ENCODE assay signal across 23 cellular contexts in the genomic region with DNA sequence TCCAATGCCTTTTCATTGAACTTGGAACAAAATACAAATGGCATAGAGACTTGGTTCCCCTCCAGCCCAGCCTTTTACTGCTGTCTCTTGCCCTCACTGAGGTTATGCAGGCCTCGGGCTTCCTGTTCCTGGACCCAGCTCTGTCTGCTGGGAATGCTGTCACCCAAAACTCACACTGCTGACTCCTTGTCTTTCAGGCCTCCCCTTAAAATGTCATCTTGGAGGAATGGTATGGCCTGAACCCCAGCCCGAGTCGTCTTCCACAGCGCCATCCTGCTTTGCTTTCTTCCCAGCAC.
"Had no signal": no experiment of that assay in that cellular context is flagged by ENCODE, and none has a peak within 500 bp of the region (broad histone marks: within the 10 kb centered on the region; RNA-seq: fewer than 3 reads in every experiment).

No MANE protein-coding gene starts in this region.

- H3K4me3 Mint-ChIP-seq: activated naive CD8-positive, alpha-beta T cell; activated T-cell treated with anti-CD3 and anti-CD28 coated beads, Interleukin-2, amount 50 U/mL, for 24 hours; central memory CD8-positive, alpha-beta T cell; natural killer cell treated with Interleukin-12 subunit alpha and Interleukin-12 subunit beta and Interleukin-15 and Interleukin-18, amount 100 ng/mL, for 72 hours had no signal

- DNase-seq: activated CD4-positive, alpha-beta T cell treated with anti-CD3 and anti-CD28 coated beads, Interleukin-2, amount 50 U/mL, for 1 hour; activated CD4-positive, CD25-positive, alpha-beta regulatory T cell treated with anti-CD3 and anti-CD28 coated beads, Interleukin-2, amount 50 U/mL, for 72 hours; activated naive CD4-positive, alpha-beta T cell; activated T-cell treated with anti-CD3 and anti-CD28 coated beads, Interleukin-2, amount 50 U/mL, for 24 hours; adrenal gland; brain microvascular endothelial cell; foreskin keratinocyte; kidney; midbrain; right lobe of liver; stimulated activated CD4-positive, alpha-beta T cell treated with anti-CD3 and anti-CD28 coated beads, Interleukin-15, amount 100 ng/mL, for 24 hours; stimulated activated CD8-positive, alpha-beta memory T cell treated with anti-CD3 and anti-CD28 coated beads, Interleukin-4, amount 100 ng/mL, for 48 hours; upper lobe of right lung had no signal

- ATAC-seq: foreskin keratinocyte; left lobe of liver; natural killer cell treated with Interleukin-12 subunit alpha and Interleukin-12 subunit beta and Interleukin-15 and Interleukin-18, amount 100 ng/mL, for 72 hours; right lobe of liver; SK-N-SH treated with all-trans-retinoic acid at 6 μM for 48 hours; upper lobe of right lung had no signal

- H3K27ac Mint-ChIP-seq: activated naive CD8-positive, alpha-beta T cell; activated T-cell treated with anti-CD3 and anti-CD28 coated beads, Interleukin-2, amount 50 U/mL, for 24 hours; activated T-helper 2 cell treated with anti-CD3 and anti-CD28 coated beads, Interferon-gamma antibody, Interleukin-2, Interleukin-4, amounts not matched to agents 10 μg/mL and 5 μg/mL and 100 μg/mL, durations not matched to agents 14 hours and 24 hours and 36 hours; natural killer cell treated with Interleukin-12 subunit alpha and Interleukin-12 subunit beta and Interleukin-15 and Interleukin-18, amount 100 ng/mL, for 72 hours had no signal

- H3K36me3 Mint-ChIP-seq: activated naive CD8-positive, alpha-beta T cell; natural killer cell treated with Interleukin-12 subunit alpha and Interleukin-12 subunit beta and Interleukin-15 and Interleukin-18, amount 100 ng/mL, for 72 hours had no signal

- H3K27ac ChIP-seq: adrenal gland, ascending aorta, brain microvascular endothelial cell, foreskin keratinocyte, parathyroid adenoma, right lobe of liver, thoracic aorta, upper lobe of right lung had no signal

- H3K4me3 ChIP-seq: adrenal gland, ascending aorta, right lobe of liver, smooth muscle cell, thoracic aorta, upper lobe of right lung had no signal

- H3K36me3 ChIP-seq: adrenal gland, ascending aorta, brain microvascular endothelial cell, right lobe of liver, thoracic aorta, upper lobe of right lung had no signal

- H3K9me3 Mint-ChIP-seq: activated T-cell treated with anti-CD3 and anti-CD28 coated beads, Interleukin-2, amount 50 U/mL, for 24 hours; activated T-helper 2 cell treated with anti-CD3 and anti-CD28 coated beads, Interferon-gamma antibody, Interleukin-2, Interleukin-4, amounts not matched to agents 10 μg/mL and 5 μg/mL and 100 μg/mL, durations not matched to agents 14 hours and 24 hours and 36 hours; central memory CD8-positive, alpha-beta T cell; natural killer cell treated with Interleukin-12 subunit alpha and Interleukin-12 subunit beta and Interleukin-15 and Interleukin-18, amount 100 ng/mL, for 72 hours had no signal

- H3K27me3 ChIP-seq: adrenal gland, ascending aorta, right lobe of liver, upper lobe of right lung had no signal

- H3K4me1 ChIP-seq: ascending aorta, foreskin keratinocyte, parathyroid adenoma, right lobe of liver, upper lobe of right lung had no signal

- H3K9me3 ChIP-seq: adrenal gland, ascending aorta, right lobe of liver, thoracic aorta, upper lobe of right lung had no signal
